Comparison of ENCODE assay signal across 8 cellular contexts in genomic region chr1:211735208-211736170, GRCh38.
DNase-seq lines count a peak whose midpoint lies in the region; ATAC-seq and TF ChIP-seq lines count a peak whose summit lies in the region.

No MANE protein-coding gene starts in this region.

- no peaks in the 10 kb centered on the region for H3K36me3 Mint-ChIP-seq in WTC11

- no peaks in the 10 kb centered on the region for H3K27me3 Mint-ChIP-seq in WTC11 (ENCODE audit: low read depth)

- CTCF ChIA-PET in WTC11 (lab: Charles Lee): no interaction called here

- no peak for TF ChIP-seq CTCF in WTC11 (IDR thresholded peaks at IDR 0.05)

- DNase-seq in Caki2 (ENCODE audit: low read depth) (peak; percentile 96), NCI-H2196 treated with DMSO at 0.1 percent for 48 hours (lab: John Stamatoyannopoulos, UW; ENCODE audit: unreplicated experiment) (peak; percentile 53), ecto neural progenitor cell (ENCODE audit: low spot score) (peak; percentile 61), non-pigmented ciliary epithelial cell (ENCODE audit: low read depth) (peak; percentile 56), WTC11 (ENCODE audit: low spot score) (no peak)
- DNase-seq in activated CD4-positive, alpha-beta T cell treated with anti-CD3 and anti-CD28 coated beads for 48 hours: no peak

- ATAC-seq in HG03025 (IDR thresholded peaks at IDR 0.05; ENCODE audit: low FRiP score, unreplicated experiment): no peak
- no peak for ATAC-seq in HG02759 (IDR thresholded peaks at IDR 0.05; ENCODE audit: unreplicated experiment)
- no peak for ATAC-seq in WTC11

- no peaks in the 10 kb centered on the region for H3K9me3 Mint-ChIP-seq in WTC11

- POLR2A ChIA-PET in WTC11 (lab: Charles Lee): no interaction called here

- H3K4me1 Mint-ChIP-seq in WTC11: peaks cover 14% of the 10 kb centered on the region

- in situ Hi-C loops in Caki2 (cut with HindIII; ENCODE audit: low pct_unique_long_range_greater_than_20kb, low sequenced_read_pairs): no loop called here

- no peak overlapping the region for H3K4me3 Mint-ChIP-seq in WTC11

- H3K27ac Mint-ChIP-seq in WTC11: no peak overlapping the region

TF ChIP-seq in WTC11, 78 proteins besides CTCF, POLR2A, EP300 and RAD21:
- no peak for TF ChIP-seq ZNF232 (CRISPR knock-in tag; IDR thresholded peaks at IDR 0.05)

Comparison
In these comparisons a context has a peak if more than half of its experiments do, and no peak if none do; other contexts are left out.
1. DNase-seq: peak in Caki2 (single experiment), NCI-H2196 treated with DMSO at 0.1 percent for 48 hours (single experiment), ecto neural progenitor cell (single experiment) and non-pigmented ciliary epithelial cell (single experiment); none in WTC11 (single experiment) and activated CD4-positive, alpha-beta T cell treated with anti-CD3 and anti-CD28 coated beads for 48 hours (single experiment).